Comparison of ENCODE assay signal across 33 cellular contexts in the genomic region with DNA sequence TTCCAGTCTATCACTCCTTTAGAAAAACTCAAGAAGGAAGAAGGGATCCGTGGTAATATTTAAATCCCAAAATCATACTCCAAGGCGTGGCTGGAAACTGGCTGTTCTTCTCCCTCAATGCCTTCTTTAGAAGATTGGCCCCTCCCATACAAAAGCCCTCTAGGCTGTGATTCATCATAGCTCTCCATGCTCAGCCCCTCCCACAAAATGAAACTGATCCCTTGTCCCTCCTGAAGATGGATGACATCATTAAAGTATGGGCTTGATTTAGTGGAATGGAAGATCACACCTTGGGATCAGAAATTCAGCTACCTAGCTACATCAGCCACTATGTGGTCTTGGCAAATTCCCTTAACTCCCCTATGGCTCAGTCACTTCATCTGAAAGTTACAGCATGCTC. TPM values are rescaled to one million over a fixed set of nuclear protein-coding genes. Genes with fewer than 3 reads are reported as not detected.
A peak's percentile ranks its signal among the peaks of the same experiment; 100 is the strongest.
DNase-seq lines count a peak whose midpoint lies in the region; ATAC-seq, FAIRE-seq and TF ChIP-seq lines count a peak whose summit lies in the region.
"Had no signal": no experiment of that assay in that cellular context is flagged by ENCODE, and none has a peak within 500 bp of the region (broad histone marks: within the 10 kb centered on the region; RNA-seq: fewer than 3 reads in every experiment).

No MANE protein-coding gene starts in this region.

- H3K9me3 Mint-ChIP-seq in stimulated activated naive CD8-positive, alpha-beta T cell treated with anti-CD3 and anti-CD28 coated beads, Interleukin-15, amount 100 ng/mL, for 72 hours: peaks cover 0 to 3% of the 10 kb centered on the region in 2 donors
- H3K9me3 Mint-ChIP-seq: activated CD4-positive, alpha-beta T cell treated with anti-CD3 and anti-CD28 coated beads, Interleukin-2, amount 10 ng/mL, durations not matched to agents 24 days and 14 days; GM23338; natural killer cell treated with Interleukin-12 subunit alpha and Interleukin-12 subunit beta and Interleukin-15 and Interleukin-18, amount 100 ng/mL, for 72 hours had no signal

- H3K27me3 ChIP-seq in bronchial epithelial cell (ENCODE audit: control insufficient read depth, insufficient read depth, low read length): peaks cover 7% of the 10 kb centered on the region
- H3K27me3 ChIP-seq: SJCRH30 had no signal

- POLR2A ChIA-PET in RWPE1 (lab: Yijun Ruan, JAX; ENCODE audit: low non-redundant PET): no interaction called here

- DNase-seq in G401 (ENCODE audit: low spot score): peak; percentile 25
- peak; percentile 45 for DNase-seq in RWPE1 (ENCODE audit: low spot score)
- DNase-seq in bronchial epithelial cell (ENCODE audit: low read depth): peak; percentile 26
- no peak for DNase-seq in AG20443 (ENCODE audit: low spot score)
- no peak for DNase-seq in stimulated activated naive CD8-positive, alpha-beta T cell treated with anti-CD3 and anti-CD28 coated beads, Interleukin-15, amount 100 ng/mL, for 72 hours
- DNase-seq: activated CD4-positive, alpha-beta T cell treated with anti-CD3 and anti-CD28 coated beads, Interleukin-2, amount 10 ng/mL, durations not matched to agents 24 days and 14 days; activated CD8-positive, alpha-beta memory T cell treated with anti-CD3 and anti-CD28 coated beads for 24 hours; activated effector memory CD4-positive, alpha-beta T cell treated with Interleukin-2 at 50 U/mL for 16 hours; aorta; central memory CD4-positive, alpha-beta T cell; DMS53; esophagus squamous epithelium; kidney glomerular epithelial cell; lower lobe of right lung; NCI-H1436; NCI-H446 treated with DMSO at 0.1 percent for 48 hours; NCI-H82; psoas muscle; sigmoid colon; SJCRH30; stimulated activated CD4-positive, alpha-beta T cell treated with anti-CD3 and anti-CD28 coated beads, Interleukin-12 subunit alpha, Interleukin-12 subunit beta, amount 100 ng/mL, for 4 hours; stimulated activated CD4-positive, alpha-beta T cell treated with anti-CD3 and anti-CD28 coated beads, Interleukin-4, amount 100 ng/mL, for 1 hour; transverse colon had no signal

- no peak overlapping the region for H3K4me3 ChIP-seq in bronchial epithelial cell (ENCODE audit: low read depth, low read length)
- H3K4me3 ChIP-seq: BLaER1, esophagus squamous epithelium, GM23338, lower lobe of right lung, psoas muscle, sigmoid colon, SJCRH30, transverse colon had no signal

- no peak for FAIRE-seq in bronchial epithelial cell (lab: Jason Lieb, UNC)
- FAIRE-seq: frontal cortex, RCC 7860 had no signal

- CTCF ChIA-PET in RWPE1 (lab: Yijun Ruan, JAX): interaction anchor here (0.6 kb wide), 2 partner anchors 251 to 911 kb away, joined by 3 to 4 read pairs; no protein-coding TSS in a partner anchor

- no peak overlapping the region for H3K4me3 Mint-ChIP-seq in stimulated activated naive CD8-positive, alpha-beta T cell treated with anti-CD3 and anti-CD28 coated beads, Interleukin-15, amount 100 ng/mL, for 72 hours
- H3K4me3 Mint-ChIP-seq: activated CD4-positive, alpha-beta T cell treated with anti-CD3 and anti-CD28 coated beads, Interleukin-2, amount 10 ng/mL, durations not matched to agents 24 days and 14 days; endodermal cell; GM23338; natural killer cell treated with Interleukin-12 subunit alpha and Interleukin-12 subunit beta and Interleukin-15 and Interleukin-18, amount 100 ng/mL, for 72 hours had no signal

- peaks cover 56% of the 10 kb centered on the region for H3K27me3 Mint-ChIP-seq in stimulated activated naive CD8-positive, alpha-beta T cell treated with anti-CD3 and anti-CD28 coated beads, Interleukin-15, amount 100 ng/mL, for 72 hours

- in situ Hi-C loops in G401 (cut with HindIII; ENCODE audit: low sequenced_read_pairs): no loop called here

- H3K36me3 ChIP-seq in bronchial epithelial cell (ENCODE audit: control insufficient read depth, insufficient read depth, low read length): no peaks in the 10 kb centered on the region
- H3K36me3 ChIP-seq: BLaER1, esophagus squamous epithelium, lower lobe of right lung, sigmoid colon, SJCRH30, transverse colon had no signal

- peak overlapping the region in 1 of 2 donors; percentile 73 for H3K27ac Mint-ChIP-seq in stimulated activated naive CD8-positive, alpha-beta T cell treated with anti-CD3 and anti-CD28 coated beads, Interleukin-15, amount 100 ng/mL, for 72 hours
- H3K27ac Mint-ChIP-seq: activated CD4-positive, alpha-beta T cell treated with anti-CD3 and anti-CD28 coated beads, Interleukin-2, amount 10 ng/mL, durations not matched to agents 24 days and 14 days; activated naive CD4-positive, alpha-beta T cell treated with anti-CD3 and anti-CD28 coated beads, Interleukin-2, amount 50 U/mL, for 72 hours; endodermal cell; GM23338; natural killer cell treated with Interleukin-12 subunit alpha and Interleukin-12 subunit beta and Interleukin-15 and Interleukin-18, amount 100 ng/mL, for 72 hours had no signal

- ATAC-seq in stimulated activated naive CD8-positive, alpha-beta T cell treated with anti-CD3 and anti-CD28 coated beads, Interleukin-15, amount 100 ng/mL, for 72 hours: no peak
- no peak for ATAC-seq in GM18519 (IDR thresholded peaks at IDR 0.05; ENCODE audit: low FRiP score, unreplicated experiment)
- ATAC-seq: activated naive CD4-positive, alpha-beta T cell treated with anti-CD3 and anti-CD28 coated beads, Interleukin-2, amount 50 U/mL, for 72 hours; GM23338; lower lobe of right lung; natural killer cell treated with Interleukin-12 subunit alpha and Interleukin-12 subunit beta and Interleukin-15 and Interleukin-18, amount 100 ng/mL, for 72 hours; psoas muscle had no signal

- H3K27ac ChIP-seq in RWPE1: no peak overlapping the region
- H3K27ac ChIP-seq in temporal lobe (ENCODE audit: low read depth, low read length): peak overlapping the region; percentile 6
- H3K27ac ChIP-seq: BLaER1, esophagus squamous epithelium, KMS-11, lower lobe of right lung, psoas muscle, sigmoid colon, SJCRH30, transverse colon had no signal

- TF ChIP-seq CTCF in RWPE1 (conservative IDR thresholded peaks at IDR 0.05; ENCODE audit: low read depth) (no peak), bronchial epithelial cell (IDR thresholded peaks at IDR 0.05; ENCODE audit: insufficient read depth, low read length, severe bottlenecking) (no peak)

- H3K4me1 Mint-ChIP-seq in stimulated activated naive CD8-positive, alpha-beta T cell treated with anti-CD3 and anti-CD28 coated beads, Interleukin-15, amount 100 ng/mL, for 72 hours: peaks cover 21% of the 10 kb centered on the region

RNA-seq across cellular contexts. Expression of a gene that starts 4.1 kb away (rescaled TPM):
- total RNA-seq in G401 (2014; rRNA removed; shearing (Covaris generic)): not detected in 2 replicates
- not detected in 2 replicates for total RNA-seq in bronchial epithelial cell
- 11.8 TPM for total RNA-seq in temporal lobe
- total RNA-seq: activated CD4-positive, alpha-beta T cell treated with anti-CD3 and anti-CD28 coated beads, Interleukin-2, amount 10 ng/mL, durations not matched to agents 24 days and 14 days; activated naive CD4-positive, alpha-beta T cell treated with anti-CD3 and anti-CD28 coated beads, Interleukin-2, amount 50 U/mL, for 72 hours; natural killer cell treated with Interleukin-12 subunit alpha and Interleukin-12 subunit beta and Interleukin-15 and Interleukin-18, amount 100 ng/mL, for 72 hours had no signal

Comparison
In these comparisons a context has a peak if more than half of its experiments do, and no peak if none do; other contexts are left out.
1. DNase-seq: peak in G401 (single experiment), RWPE1 (single experiment) and bronchial epithelial cell (single experiment); none in AG20443 (single experiment) and stimulated activated naive CD8-positive, alpha-beta T cell treated with anti-CD3 and anti-CD28 coated beads, Interleukin-15, amount 100 ng/mL, for 72 hours (0 of 2).
2. RNA of a gene that starts 4.1 kb away (total RNA-seq): 11.8 TPM in temporal lobe (single experiment); not detected in G401 and not detected in bronchial epithelial cell; every median in the first group is over 10 times any median in the second.